ENCODE assay signal across 9 cellular contexts in the genomic region with DNA sequence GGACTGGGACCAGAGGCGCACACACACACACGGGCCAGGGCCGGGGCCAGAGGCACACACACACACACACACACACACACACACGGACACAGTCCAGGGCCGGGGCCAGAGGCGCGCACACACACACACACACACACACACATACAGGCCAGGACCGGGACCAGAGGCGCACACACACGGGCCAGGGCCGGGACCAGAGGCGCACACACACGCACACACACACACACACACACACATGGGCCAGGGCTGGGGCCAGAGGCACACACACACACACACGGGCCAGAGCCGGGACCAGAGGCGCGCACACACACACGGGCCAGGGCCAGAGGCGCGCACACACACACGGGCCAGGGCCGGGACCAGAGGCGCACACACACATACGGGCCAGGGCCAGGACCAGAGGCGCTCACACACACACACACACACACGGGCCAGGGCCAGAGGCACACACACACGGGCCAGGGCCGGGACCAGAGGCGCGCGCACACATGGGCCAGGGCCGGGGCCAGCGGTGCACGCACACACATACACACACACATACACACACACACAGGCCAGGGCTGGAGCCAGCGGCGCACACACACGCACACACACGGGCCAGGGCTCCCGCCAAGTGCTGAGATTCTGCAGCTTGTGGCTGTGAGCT.
DNase-seq lines count a peak whose midpoint lies in the region; ATAC-seq lines count a peak whose summit lies in the region.
"Had no signal": no experiment of that assay in that cellular context is flagged by ENCODE, and none has a peak within 500 bp of the region (broad histone marks: within the 10 kb centered on the region; RNA-seq: fewer than 3 reads in every experiment).

No MANE protein-coding gene starts in this region.

- peaks cover 0 to 9% (median 0%) of the 10 kb centered on the region in 8 donors for H3K9me3 Mint-ChIP-seq in CD4-positive, alpha-beta memory T cell
- H3K9me3 Mint-ChIP-seq in activated T-helper 17 cell treated with anti-CD3 and anti-CD28 coated beads, Interleukin-2, amount 50 U/mL, for 72 hours = no peaks in the 10 kb centered on the region
- H3K9me3 Mint-ChIP-seq in memory B cell = no peaks in the 10 kb centered on the region

- peaks cover 19 to 33% of the 10 kb centered on the region in 2 donors for H3K36me3 Mint-ChIP-seq in CD4-positive, alpha-beta memory T cell
- H3K36me3 Mint-ChIP-seq in activated T-helper 17 cell treated with anti-CD3 and anti-CD28 coated beads, Interleukin-2, amount 50 U/mL, for 72 hours (ENCODE audit: low read depth) = peaks cover 13% of the 10 kb centered on the region
- peaks cover 10% of the 10 kb centered on the region for H3K36me3 Mint-ChIP-seq in memory B cell

- H3K9me3 ChIP-seq in CD4-positive, alpha-beta memory T cell (ENCODE audit: control insufficient read depth in 1 of 2, low read length in 2 of 2) = no peaks in the 10 kb centered on the region

- peak overlapping the region; percentile 97 to 99 (median 99) for H3K27ac Mint-ChIP-seq in CD4-positive, alpha-beta memory T cell
- H3K27ac Mint-ChIP-seq in activated T-helper 17 cell treated with anti-CD3 and anti-CD28 coated beads, Interleukin-2, amount 50 U/mL, for 72 hours = peak overlapping the region; percentile 89
- peak overlapping the region; percentile 90 for H3K27ac Mint-ChIP-seq in memory B cell

- H3K36me3 ChIP-seq in CD4-positive, alpha-beta memory T cell (ENCODE audit: insufficient read depth, low read length) = peaks cover 22% of the 10 kb centered on the region

- peak overlapping the region; percentile 93 for H3K27ac ChIP-seq in CD4-positive, alpha-beta memory T cell (ENCODE audit: low read depth, low read length)

- peak overlapping the region; percentile 92 to 98 (median 96) for H3K4me3 Mint-ChIP-seq in CD4-positive, alpha-beta memory T cell
- H3K4me3 Mint-ChIP-seq in activated T-helper 17 cell treated with anti-CD3 and anti-CD28 coated beads, Interleukin-2, amount 50 U/mL, for 72 hours = peak overlapping the region; percentile 86
- H3K4me3 Mint-ChIP-seq in memory B cell = peak overlapping the region; percentile 94

- POLR2A ChIA-PET in CD4-positive, alpha-beta memory T cell (lab: Charles Lee; ENCODE audit: partially characterized antibody) = interaction anchor here (0.9 to 3.6 kb wide), 9 partner anchors 12 to 127 kb away, joined by 3 to 102 read pairs (median 7); no protein-coding TSS in a partner anchor

- H3K4me3 ChIP-seq in CD4-positive, alpha-beta memory T cell (ENCODE audit: low read length in 2 of 2) = peak overlapping the region; percentile 79 to 97

- H3K4me1 ChIP-seq in CD4-positive, alpha-beta memory T cell (ENCODE audit: insufficient read depth, low read length) = peaks cover 70% of the 10 kb centered on the region

- DNase-seq in CD4-positive, alpha-beta memory T cell = peak in 4 of 5 donors; percentile 37 to 56 (median 46)
- DNase-seq in memory B cell (ENCODE audit: low spot score in 2 of 2) (peak in 1 of 2 donors; percentile 41), DMS153 (lab: John Stamatoyannopoulos, UW) (no peak), NCI-H2227 (lab: John Stamatoyannopoulos, UW; ENCODE audit: unreplicated experiment) (no peak)
- DNase-seq: NCI-H2171 treated with DMSO at 0.1 percent for 48 hours had no signal

- H3K27me3 ChIP-seq in CD4-positive, alpha-beta memory T cell (ENCODE audit: insufficient read depth, low read length) = no peaks in the 10 kb centered on the region

- CTCF ChIA-PET in CD4-positive, alpha-beta memory T cell (lab: Charles Lee; ENCODE audit: partially characterized antibody) = interaction anchor here (1.0 to 2.3 kb wide), 2 partner anchors 11 to 17 kb away, joined by 3 to 14 read pairs; no protein-coding TSS in a partner anchor

- intact Hi-C loops in CD4-positive, alpha-beta memory T cell (cut with micrococcal nuclease) = no loop called here

- ATAC-seq in GM21381 (IDR thresholded peaks at IDR 0.05; ENCODE audit: unreplicated experiment) (peak; percentile 3), memory B cell (ENCODE audit: low read depth) (no peak), HG02885 (IDR thresholded peaks at IDR 0.05; ENCODE audit: poor library complexity, unreplicated experiment) (no peak), HG03442 (IDR thresholded peaks at IDR 0.05; ENCODE audit: unreplicated experiment) (no peak)
- no peak for ATAC-seq in activated T-helper 17 cell treated with anti-CD3 and anti-CD28 coated beads, Interleukin-2, amount 50 U/mL, for 72 hours (replicated peaks)

- peaks cover 31 to 80% (median 54%) of the 10 kb centered on the region in 4 donors for H3K4me1 Mint-ChIP-seq in CD4-positive, alpha-beta memory T cell
- H3K4me1 Mint-ChIP-seq in activated T-helper 17 cell treated with anti-CD3 and anti-CD28 coated beads, Interleukin-2, amount 50 U/mL, for 72 hours = peaks cover 32% of the 10 kb centered on the region
- peaks cover 35% of the 10 kb centered on the region for H3K4me1 Mint-ChIP-seq in memory B cell

- no peaks in the 10 kb centered on the region for H3K27me3 Mint-ChIP-seq in CD4-positive, alpha-beta memory T cell
- no peaks in the 10 kb centered on the region for H3K27me3 Mint-ChIP-seq in activated T-helper 17 cell treated with anti-CD3 and anti-CD28 coated beads, Interleukin-2, amount 50 U/mL, for 72 hours
- H3K27me3 Mint-ChIP-seq in memory B cell = no peaks in the 10 kb centered on the region

Comparison
In these comparisons a context has a peak if more than half of its experiments do, and no peak if none do; other contexts are left out.
1. DNase-seq: peak in CD4-positive, alpha-beta memory T cell (4 of 5); none in DMS153 (single experiment) and NCI-H2227 (single experiment).
2. Peak in every context shown above with its lines, with median percentiles within 50 percentile points of each other: H3K27ac Mint-ChIP-seq and H3K4me3 Mint-ChIP-seq.